11 cellular contexts compared by ENCODE assay signal in genomic region chr14:102182190-102182589, GRCh38. TPM values are rescaled to one million over a fixed set of nuclear protein-coding genes. Genes with fewer than 3 reads are reported as not detected.
DNase-seq lines count a peak whose midpoint lies in the region; ATAC-seq, FAIRE-seq and TF ChIP-seq lines count a peak whose summit lies in the region.
"Had no signal": no experiment of that assay in that cellular context is flagged by ENCODE, and none has a peak within 500 bp of the region (broad histone marks: within the 10 kb centered on the region; RNA-seq: fewer than 3 reads in every experiment).

No MANE protein-coding gene starts in this region.

- peak; percentile 83 for DNase-seq in COLO829 (ENCODE audit: low spot score)
- peak; percentile 69 for DNase-seq in HS-5 (ENCODE audit: low read depth)
- DNase-seq in astrocyte (ENCODE audit: low read depth), result peak; percentile 72
- DNase-seq in medulla oblongata (ENCODE audit: extremely low spot score), result peak; percentile 64
- DNase-seq in MG63, result no peak
- DNase-seq in NCI-H1105 treated with DMSO at 0.1 percent for 48 hours (lab: John Stamatoyannopoulos, UW), result no peak
- DNase-seq in DMS53 (lab: John Stamatoyannopoulos, UW), result no peak
- DNase-seq: heart left ventricle, thyroid gland had no signal

- peaks cover 71% of the 10 kb centered on the region for H4K20me1 ChIP-seq in astrocyte (ENCODE audit: insufficient read depth, low read length)

- H3K4me3 ChIP-seq in astrocyte (ENCODE audit: insufficient read depth, low read depth, low read length) (no peak overlapping the region), MG63 (no peak overlapping the region)
- H3K4me3 ChIP-seq: heart left ventricle, thyroid gland had no signal

- no peak overlapping the region for H2AFZ ChIP-seq in astrocyte (ENCODE audit: low read depth, low read length)

- H3K9me3 ChIP-seq in astrocyte (ENCODE audit: insufficient read depth, low read depth, low read length) (no peaks in the 10 kb centered on the region), MG63 (no peaks in the 10 kb centered on the region)
- H3K9me3 ChIP-seq: heart left ventricle, thyroid gland had no signal

- ATAC-seq in HG03571 (IDR thresholded peaks at IDR 0.05; ENCODE audit: unreplicated experiment), result no peak

- no peaks in the 10 kb centered on the region for H3K9me3 Mint-ChIP-seq in astrocyte (ENCODE audit: unreplicated experiment)
- H3K9me3 Mint-ChIP-seq: IgD-negative memory B cell had no signal

- no peaks in the 10 kb centered on the region for H3K36me3 Mint-ChIP-seq in astrocyte (ENCODE audit: low read depth, unreplicated experiment)
- H3K36me3 Mint-ChIP-seq: IgD-negative memory B cell had no signal

- H3K27ac ChIP-seq in astrocyte (ENCODE audit: low read depth, low read length), result peak overlapping the region; percentile 50
- H3K27ac ChIP-seq: heart left ventricle, thyroid gland had no signal

- peak overlapping the region; percentile 48 for H3K4me2 ChIP-seq in astrocyte (ENCODE audit: low read length)

- H3K27me3 ChIP-seq in astrocyte (ENCODE audit: insufficient read depth, low read length) (no peaks in the 10 kb centered on the region), MG63 (no peaks in the 10 kb centered on the region)
- H3K27me3 ChIP-seq: heart left ventricle, thyroid gland had no signal

- peaks cover 3% of the 10 kb centered on the region for H3K36me3 ChIP-seq in astrocyte (ENCODE audit: insufficient read depth, low read length)
- H3K36me3 ChIP-seq in MG63, result no peaks in the 10 kb centered on the region
- H3K36me3 ChIP-seq: thyroid gland had no signal

- FAIRE-seq in astrocyte (lab: Jason Lieb, UNC), result no peak

- no peaks in the 10 kb centered on the region for H3K27me3 Mint-ChIP-seq in astrocyte (ENCODE audit: low read depth, unreplicated experiment)
- H3K27me3 Mint-ChIP-seq: IgD-negative memory B cell had no signal

- H3K79me2 ChIP-seq in astrocyte (ENCODE audit: insufficient read depth, low read length), result peaks cover 83% of the 10 kb centered on the region

- no peak overlapping the region for H3K4me3 Mint-ChIP-seq in astrocyte (ENCODE audit: unreplicated experiment)
- H3K4me3 Mint-ChIP-seq: IgD-negative memory B cell had no signal

- H3K4me1 ChIP-seq in astrocyte (ENCODE audit: insufficient read depth, low read length), result peaks cover 25% of the 10 kb centered on the region

- no peak overlapping the region for H3K9ac ChIP-seq in astrocyte (ENCODE audit: low read length)

- H3K4me1 Mint-ChIP-seq in astrocyte (ENCODE audit: low read depth, unreplicated experiment), result peaks cover 45% of the 10 kb centered on the region

- H3K27ac Mint-ChIP-seq in astrocyte (ENCODE audit: unreplicated experiment), result no peak overlapping the region
- H3K27ac Mint-ChIP-seq: IgD-negative memory B cell had no signal

- no peak for TF ChIP-seq CTCF in astrocyte (IDR thresholded peaks at IDR 0.05; ENCODE audit: insufficient read depth, low read depth, low read length)

RNA-seq across cellular contexts. Expression of gene WDR20, which starts 42.5 kb away (rescaled TPM):
- total RNA-seq in astrocyte, result 22.4 and 23.6 TPM in 2 replicates
- total RNA-seq in MG63 (2014; rRNA removed; shearing (Covaris generic); ENCODE audit: low replicate concordance), result 11.2 and 11.8 TPM in 2 replicates

Comparison
In these comparisons a context has a peak if more than half of its experiments do, and no peak if none do; other contexts are left out.
1. DNase-seq: peak in COLO829 (single experiment), HS-5 (single experiment), astrocyte (single experiment) and medulla oblongata (single experiment); none in MG63 (single experiment), NCI-H1105 treated with DMSO at 0.1 percent for 48 hours (single experiment) and DMS53 (single experiment).